In the genomic region with DNA sequence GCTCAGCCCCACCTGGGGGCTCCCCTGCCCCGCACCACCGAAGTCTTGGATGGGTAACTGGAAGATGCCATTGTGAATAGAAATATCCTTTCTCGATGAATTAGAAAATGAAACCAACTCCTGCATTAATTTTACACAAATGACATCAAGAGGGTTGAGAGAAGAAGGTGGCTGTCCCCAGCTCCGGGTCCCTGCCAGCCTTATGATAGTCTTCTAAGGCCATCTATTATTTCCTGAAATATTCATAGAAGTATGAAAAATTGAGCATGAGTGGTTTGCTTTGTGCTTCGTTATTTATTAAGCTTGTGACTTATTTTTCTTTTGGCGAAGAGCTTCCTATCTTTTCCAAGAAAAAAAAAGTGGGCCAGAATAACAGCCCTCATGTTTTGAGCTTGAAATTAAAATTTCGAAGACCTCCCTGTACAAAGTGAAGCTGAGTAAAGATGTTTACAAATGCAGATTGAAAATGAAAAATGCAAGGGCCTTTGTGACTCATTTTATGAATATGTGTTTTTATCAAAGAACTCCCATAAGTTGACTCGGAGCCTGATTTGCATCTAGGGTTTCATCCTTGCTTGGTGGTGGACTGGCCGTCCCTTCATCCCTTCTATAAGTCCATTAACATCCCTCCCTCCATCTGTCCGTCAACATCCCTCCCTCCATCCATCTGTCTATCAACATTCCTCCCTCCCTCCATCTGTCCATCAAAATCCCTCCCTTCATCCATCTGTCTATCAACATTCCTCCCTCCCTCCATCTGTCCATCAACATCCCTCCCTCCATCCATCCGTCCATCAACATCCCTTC, we compare ENCODE assay signal across 8 cellular contexts. TPM values are rescaled to one million over a fixed set of nuclear protein-coding genes. Genes with fewer than 3 reads are reported as not detected.
DNase-seq lines count a peak whose midpoint lies in the region; FAIRE-seq and TF ChIP-seq lines count a peak whose summit lies in the region.

No MANE protein-coding gene starts in this region.

- no peak overlapping the region for H3K9ac ChIP-seq in iPS-18a (ENCODE audit: low read length)

- no peak for TF ChIP-seq POLR2A in stomach (IDR thresholded peaks at IDR 0.05)

- peak overlapping the region; percentile 62 for H3K4me3 ChIP-seq in WI38 (ENCODE audit: low read depth, low read length)
- peak overlapping the region; percentile 44 for H3K4me3 ChIP-seq in iPS-18a (ENCODE audit: low read length)
- H3K4me3 ChIP-seq in stomach: peak overlapping the region; percentile 50 to 65 (median 56)

- H3K27me3 ChIP-seq in iPS-18a (ENCODE audit: control insufficient read depth, insufficient read depth, low read length) (no peaks in the 10 kb centered on the region), stomach (peaks cover 0 to 50% (median 0%) of the 10 kb centered on the region in 3 donors)

- no peak for TF ChIP-seq CTCF in WI38 (IDR thresholded peaks at IDR 0.05; ENCODE audit: low read depth, low read length)
- no peak for TF ChIP-seq CTCF in stomach (IDR thresholded peaks at IDR 0.05)
- no peak for TF ChIP-seq CTCF in D721Med (IDR thresholded peaks at IDR 0.05; ENCODE audit: insufficient read depth, missing control alignments)

- DNase-seq in GM03348 (ENCODE audit: low spot score) (peak; percentile 43), HCEC 1CT (peak; percentile 32), stomach (no peak), D721Med (ENCODE audit: insufficient read length, low spot score) (no peak), NCI-H226 (no peak)
- DNase-seq in stimulated activated CD4-positive, alpha-beta T cell treated with anti-CD3 and anti-CD28 coated beads, Interleukin-4, amount 100 ng/mL, for 24 hours: no peak

- FAIRE-seq in D721Med (lab: Jason Lieb, UNC): no peak

- H3K36me3 ChIP-seq in iPS-18a (ENCODE audit: control insufficient read depth, low read depth, low read length): no peaks in the 10 kb centered on the region
- no peaks in the 10 kb centered on the region for H3K36me3 ChIP-seq in stomach

- H3K9me3 ChIP-seq in iPS-18a (ENCODE audit: control insufficient read depth, low read depth, low read length) (no peaks in the 10 kb centered on the region), stomach (no peaks in the 10 kb centered on the region)

- no peak for TF ChIP-seq EP300 in stomach (IDR thresholded peaks at IDR 0.05)

- intact Hi-C loops in stomach (cut with DNase I; ENCODE audit: low total_unique reads): no loop called here

- H3K27ac ChIP-seq in iPS-18a (ENCODE audit: low read length) (no peak overlapping the region), stomach (peak overlapping the region in 4 of 5 donors; percentile 5 to 61 (median 26))

- H3K4me1 ChIP-seq in iPS-18a (ENCODE audit: control insufficient read depth, low read depth, low read length) (peaks cover 4% of the 10 kb centered on the region), stomach (peaks cover 9 to 23% (median 17%) of the 10 kb centered on the region in 4 donors)

- 34 to 52% (median 40%) methylated on average over 11 of the region's 11 CpGs for WGBS in stomach, 5 donors

RNA-seq across cellular contexts. Expression of a gene that starts 20.5 kb away (rescaled TPM):
- 1 to 10 TPM in 2 of 5 donors, under 1 TPM in 2, not detected in 1; under 0.01 to 2.3 (median 0.97) TPM for total RNA-seq in stomach
- 1 to 10 TPM in 2 of 3 donors, under 1 TPM in 1; 0.50 to 5.8 (median 2.5) TPM for polyA plus RNA-seq in stomach

Comparison
In these comparisons a context has a peak if more than half of its experiments do, and no peak if none do; other contexts are left out.
1. DNase-seq: peak in GM03348 (single experiment) and HCEC 1CT (single experiment); none in stomach (single experiment), D721Med (single experiment), stimulated activated CD4-positive, alpha-beta T cell treated with anti-CD3 and anti-CD28 coated beads, Interleukin-4, amount 100 ng/mL, for 24 hours (single experiment) and NCI-H226 (single experiment).
2. Peak in every context shown above with its lines, with median percentiles within 50 percentile points of each other: H3K4me3 ChIP-seq.